ENCODE assay signal across 8 cellular contexts in genomic region chr6:41428995-41429417, GRCh38.
DNase-seq lines count a peak whose midpoint lies in the region; ATAC-seq and TF ChIP-seq lines count a peak whose summit lies in the region.

No MANE protein-coding gene starts in this region.

- no peak for ATAC-seq in GM19351 (IDR thresholded peaks at IDR 0.05; ENCODE audit: unreplicated experiment)

- in situ Hi-C loops in KBM-7 (cut with MboI; ENCODE audit: low pct_unique_long_range_greater_than_20kb, low sequenced_read_pairs): no loop called here
- in situ Hi-C loops in astrocyte of the spinal cord (cut with HindIII; ENCODE audit: low sequenced_read_pairs): no loop called here

- H3K27ac ChIP-seq in BLaER1 treated with 17β-estradiol and CSF1 and Interleukin-3, amounts not matched to agents 10 nM and 100 nM: no peak overlapping the region
- no peak overlapping the region for H3K27ac ChIP-seq in muscle layer of duodenum (ENCODE audit: low read length)
- peak overlapping the region; percentile 72 for H3K27ac ChIP-seq in vagina
- no peak overlapping the region for H3K27ac ChIP-seq in MM.1S (ENCODE audit: low read length)

- H3K27me3 ChIP-seq in BLaER1 treated with 17β-estradiol and CSF1 and Interleukin-3, amounts not matched to agents 10 nM and 100 nM: peaks cover 58 to 74% (median 65%) of the 10 kb centered on the region in 11 experiments
- H3K27me3 ChIP-seq in muscle layer of duodenum (ENCODE audit: low read depth, low read length) (peaks cover 7% of the 10 kb centered on the region), vagina (no peaks in the 10 kb centered on the region), MM.1S (replicated peaks; ENCODE audit: insufficient read depth, low read length) (peaks cover 65% of the 10 kb centered on the region)

- no peaks in the 10 kb centered on the region for H3F3A ChIP-seq in MM.1S (ENCODE audit: insufficient read depth, low read length)

- peaks cover 44 to 74% (median 54%) of the 10 kb centered on the region in 10 experiments for H3K4me1 ChIP-seq in BLaER1 treated with 17β-estradiol and CSF1 and Interleukin-3, amounts not matched to agents 10 nM and 100 nM
- H3K4me1 ChIP-seq in muscle layer of duodenum (ENCODE audit: control insufficient read depth in 1 of 2, insufficient read depth in 2 of 2, low read length in 2 of 2) (peaks cover 0 to 38% of the 10 kb centered on the region in 2 donors), vagina (peaks cover 28% of the 10 kb centered on the region), MM.1S (ENCODE audit: low read length) (no peaks in the 10 kb centered on the region)

- no peak overlapping the region for H2AFZ ChIP-seq in MM.1S (ENCODE audit: low read length)

- intact Hi-C loops in vagina (cut with DNase I): loop anchor here (5.0 to 10.0 kb wide), 2 partner anchors 76 to 163 kb away; no protein-coding TSS in a partner anchor

- no peak overlapping the region for H3K9ac ChIP-seq in BLaER1 treated with 17β-estradiol and CSF1 and Interleukin-3, amounts not matched to agents 10 nM and 100 nM
- H3K9ac ChIP-seq in MM.1S (ENCODE audit: low read length): no peak overlapping the region

- no peaks in the 10 kb centered on the region for H3K9me3 ChIP-seq in BLaER1 treated with 17β-estradiol and CSF1 and Interleukin-3, amounts not matched to agents 10 nM and 100 nM (replicated peaks in 1 of 11)
- H3K9me3 ChIP-seq in muscle layer of duodenum (ENCODE audit: control insufficient read depth in 1 of 2, low read length in 2 of 2) (no peaks in the 10 kb centered on the region), vagina (no peaks in the 10 kb centered on the region), MM.1S (replicated peaks; ENCODE audit: insufficient read depth, low read length) (no peaks in the 10 kb centered on the region)

- no peaks in the 10 kb centered on the region for H3K9me2 ChIP-seq in MM.1S (replicated peaks; ENCODE audit: insufficient read depth, low read length)

- DNase-seq in KBM-7 (peak; percentile 63), astrocyte of the spinal cord (ENCODE audit: low read depth, low spot score) (peak; percentile 29), vagina (ENCODE audit: extremely low spot score in 2 of 2) (no peak), D341Med (ENCODE audit: low spot score) (no peak), MM.1S (no peak)

- H3K4me3 ChIP-seq in BLaER1 treated with 17β-estradiol and CSF1 and Interleukin-3, amounts not matched to agents 10 nM and 100 nM: peak overlapping the region in 6 of 10 experiments; percentile 11 to 71 (median 51); a peak in 6 of 20 replicates
- no peak overlapping the region for H3K4me3 ChIP-seq in astrocyte of the spinal cord (ENCODE audit: low read depth, low read length)
- H3K4me3 ChIP-seq in muscle layer of duodenum (ENCODE audit: low read depth in 1 of 2, low read length in 2 of 2): peak overlapping the region; percentile 40 to 42
- peak overlapping the region in 1 of 2 donors; percentile 46 for H3K4me3 ChIP-seq in vagina
- no peak overlapping the region for H3K4me3 ChIP-seq in MM.1S (ENCODE audit: low read length)

- TF ChIP-seq CTCF in astrocyte of the spinal cord (IDR thresholded peaks at IDR 0.05; ENCODE audit: low read depth, low read length) (no peak), vagina (IDR thresholded peaks at IDR 0.05) (no peak), MM.1S (IDR thresholded peaks at IDR 0.05; ENCODE audit: low read length) (no peak)

- H3K79me2 ChIP-seq in MM.1S (ENCODE audit: low read length): no peaks in the 10 kb centered on the region

- H3K36me3 ChIP-seq in BLaER1 treated with 17β-estradiol and CSF1 and Interleukin-3, amounts not matched to agents 10 nM and 100 nM: no peaks in the 10 kb centered on the region
- no peaks in the 10 kb centered on the region for H3K36me3 ChIP-seq in muscle layer of duodenum (ENCODE audit: control insufficient read depth in 1 of 2, insufficient read depth in 2 of 2, low read length in 2 of 2)
- H3K36me3 ChIP-seq in vagina: no peaks in the 10 kb centered on the region
- no peaks in the 10 kb centered on the region for H3K36me3 ChIP-seq in MM.1S (replicated peaks; ENCODE audit: insufficient read depth, low read length)

- peaks cover 0 to 29% (median 0%) of the 10 kb centered on the region in 11 experiments; a peak in 8 of 22 replicates for H4K20me1 ChIP-seq in BLaER1 treated with 17β-estradiol and CSF1 and Interleukin-3, amounts not matched to agents 10 nM and 100 nM
- no peaks in the 10 kb centered on the region for H4K20me1 ChIP-seq in MM.1S (ENCODE audit: insufficient read depth, low read length)

- H3K4me2 ChIP-seq in BLaER1 treated with 17β-estradiol and CSF1 and Interleukin-3, amounts not matched to agents 10 nM and 100 nM: peak overlapping the region; percentile 85 to 98 (median 94)
- H3K4me2 ChIP-seq in MM.1S (ENCODE audit: low read depth, low read length): no peak overlapping the region

- no peak for TF ChIP-seq POLR2A in vagina (IDR thresholded peaks at IDR 0.05)

Comparison
In these comparisons a context has a peak if more than half of its experiments do, and no peak if none do; other contexts are left out.
1. H3K4me3 ChIP-seq: peak in BLaER1 treated with 17β-estradiol and CSF1 and Interleukin-3, amounts not matched to agents 10 nM and 100 nM (6 of 10) and muscle layer of duodenum (2 of 2); none in astrocyte of the spinal cord (single experiment) and MM.1S (single experiment).
2. DNase-seq: peak in KBM-7 (single experiment) and astrocyte of the spinal cord (single experiment); none in vagina (0 of 2), D341Med (single experiment) and MM.1S (single experiment).